In genomic region chr19:31058676-31059075, GRCh38 we compare ENCODE assay signal across 25 cellular contexts.
"Had no signal": no experiment of that assay in that cellular context is flagged by ENCODE, and none has a peak within 500 bp of the region (broad histone marks: within the 10 kb centered on the region; RNA-seq: fewer than 3 reads in every experiment).

No MANE protein-coding gene starts in this region.

- H3K4me1 ChIP-seq: esophagus squamous epithelium, gastrocnemius medialis, heart right ventricle, left ventricle myocardium inferior, lower lobe of right lung had no signal

- FAIRE-seq: colon, endothelial cell of umbilical vein, kidney had no signal

- DNase-seq: dermis blood vessel endothelial cell; dorsolateral prefrontal cortex; effector CD4-positive, alpha-beta T cell; effector memory CD4-positive, alpha-beta T cell; esophagus squamous epithelium; foreskin fibroblast; foreskin melanocyte; gastrocnemius medialis; glutamatergic neuron; head of caudate nucleus; heart right ventricle; hippocampal formation; immature natural killer cell; islet precursor cell; kidney; kidney glomerular epithelial cell; left colon; left ventricle myocardium inferior; lower lobe of right lung; mesendoderm; midbrain had no signal

- H3K27ac ChIP-seq: coronary artery, dorsolateral prefrontal cortex, esophagus squamous epithelium, gastrocnemius medialis, heart right ventricle, left ventricle myocardium inferior, lower lobe of right lung had no signal

- H3K4me1 Mint-ChIP-seq: immature natural killer cell had no signal

- ATAC-seq: gastrocnemius medialis, heart right ventricle, left colon, left lobe of liver, lower lobe of right lung had no signal

- H3K4me3 Mint-ChIP-seq: immature natural killer cell had no signal

- H3K36me3 Mint-ChIP-seq: immature natural killer cell had no signal

- H3K9me3 ChIP-seq: gastrocnemius medialis, left ventricle myocardium inferior, lower lobe of right lung had no signal

- H3K27me3 ChIP-seq: esophagus squamous epithelium had no signal

- H3K4me3 ChIP-seq: coronary artery, dorsolateral prefrontal cortex, esophagus squamous epithelium, gastrocnemius medialis, heart right ventricle, left ventricle myocardium inferior, lower lobe of right lung had no signal

- H3K36me3 ChIP-seq: esophagus squamous epithelium, gastrocnemius medialis, heart right ventricle, left ventricle myocardium inferior, lower lobe of right lung had no signal

- H3K27ac Mint-ChIP-seq: immature natural killer cell had no signal
